ENCODE assay signal across 23 cellular contexts in the genomic region with DNA sequence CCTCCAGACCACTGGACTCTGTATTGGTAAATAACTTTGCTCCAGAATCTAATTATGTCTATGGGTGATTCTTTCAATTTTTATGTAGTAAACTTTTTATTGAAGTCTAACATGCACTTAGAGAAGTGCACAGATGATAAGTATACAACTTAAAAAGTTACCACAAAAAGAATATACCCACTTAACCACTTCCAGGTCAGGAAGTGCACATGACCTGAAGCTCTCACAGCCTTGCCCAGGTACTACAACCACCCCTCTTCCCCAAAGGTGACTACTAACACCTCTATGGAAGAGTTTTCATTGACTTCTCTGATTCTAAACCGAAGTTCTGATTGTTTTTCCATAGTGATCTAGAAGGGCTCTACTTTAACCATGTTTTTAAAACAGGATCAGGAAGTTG. TPM values are rescaled to one million over a fixed set of nuclear protein-coding genes. Genes with fewer than 3 reads are reported as not detected.
DNase-seq lines count a peak whose midpoint lies in the region; ATAC-seq and TF ChIP-seq lines count a peak whose summit lies in the region.
"Had no signal": no experiment of that assay in that cellular context is flagged by ENCODE, and none has a peak within 500 bp of the region (broad histone marks: within the 10 kb centered on the region; RNA-seq: fewer than 3 reads in every experiment).

No MANE protein-coding gene starts in this region.

- no peak overlapping the region for H3K27ac Mint-ChIP-seq in CD8-positive, alpha-beta memory T cell
- H3K27ac Mint-ChIP-seq: endodermal cell; HFFc6; memory B cell; stimulated activated memory B cell treated with anti-CD40 and anti-IgM and Interleukin-4, amounts not matched to agents 10 μg/mL and 1 μg/mL and 100 μg/mL, for 72 hours; T-helper 2 cell treated with Interferon-gamma antibody and Interleukin-4, amounts not matched to agents 5 μg/mL and 100 μg/mL, for 36 hours had no signal

- CTCF ChIA-PET in CD8-positive, alpha-beta memory T cell (lab: Charles Lee): no interaction called here

- 86% methylated on average over 1 of the region's 1 CpG for WGBS in esophagus muscularis mucosa

- H3K4me1 ChIP-seq in esophagus muscularis mucosa (peaks cover 10 to 25% (median 16%) of the 10 kb centered on the region in 4 donors), gastrocnemius medialis (peaks cover 4 to 19% of the 10 kb centered on the region in 2 donors)
- no peaks in the 10 kb centered on the region for H3K4me1 ChIP-seq in CD8-positive, alpha-beta memory T cell (ENCODE audit: insufficient read depth, low read length)

- TF ChIP-seq CTCF in esophagus muscularis mucosa (IDR thresholded peaks at IDR 0.05) (no peak), gastrocnemius medialis (IDR thresholded peaks at IDR 0.05 in 4 of 5, conservative IDR thresholded peaks at IDR 0.05 in 1 of 5) (no peak)

- no peaks in the 10 kb centered on the region for H3K36me3 Mint-ChIP-seq in CD8-positive, alpha-beta memory T cell
- H3K36me3 Mint-ChIP-seq: memory B cell; stimulated activated memory B cell treated with anti-CD40 and anti-IgM and Interleukin-4, amounts not matched to agents 10 μg/mL and 1 μg/mL and 100 μg/mL, for 72 hours had no signal

- DNase-seq in esophagus muscularis mucosa (ENCODE audit: extremely low spot score) (no peak), gastrocnemius medialis (no peak), NCI-H1417 (lab: John Stamatoyannopoulos, UW) (no peak), dermis blood vessel endothelial cell (no peak)
- no peak for DNase-seq in CD8-positive, alpha-beta memory T cell
- DNase-seq: activated CD4-positive, alpha-beta T cell treated with anti-CD3 and anti-CD28 coated beads for 4 hours; activated naive CD4-positive, alpha-beta T cell; activated T-cell treated with anti-CD3 and anti-CD28 coated beads, Interleukin-2, amount 50 U/mL, for 48 hours; endodermal cell; Karpas-422; NCI-H1048; NCI-H1930; NCI-H774; stimulated activated CD4-positive, alpha-beta T cell treated with anti-CD3 and anti-CD28 coated beads, Interleukin-4, amount 100 ng/mL, for 1 hour had no signal

- H3K27me3 ChIP-seq in esophagus muscularis mucosa (no peaks in the 10 kb centered on the region), gastrocnemius medialis (no peaks in the 10 kb centered on the region)
- H3K27me3 ChIP-seq in CD8-positive, alpha-beta memory T cell (ENCODE audit: insufficient read depth, low read length, poor library complexity, severe bottlenecking): no peaks in the 10 kb centered on the region

- peak overlapping the region; percentile 34 for H3K27ac ChIP-seq in KOPT-K1 (ENCODE audit: low read depth, low read length, poor library complexity, severe bottlenecking)
- H3K27ac ChIP-seq in esophagus muscularis mucosa (replicated peaks in 1 of 4): peak overlapping the region; percentile 8 to 56 (median 26)
- H3K27ac ChIP-seq in gastrocnemius medialis: peak overlapping the region; percentile 52 to 67 (median 61)
- H3K27ac ChIP-seq in CD8-positive, alpha-beta memory T cell (ENCODE audit: low read depth, low read length): no peak overlapping the region
- H3K27ac ChIP-seq: GM23248, thoracic aorta had no signal

- H3K27me3 Mint-ChIP-seq in CD8-positive, alpha-beta memory T cell: peaks cover under 1 to 14% of the 10 kb centered on the region in 2 donors

- POLR2A ChIA-PET in CD8-positive, alpha-beta memory T cell (lab: Charles Lee): no interaction called here

- TF ChIP-seq POLR2A in esophagus muscularis mucosa (IDR thresholded peaks at IDR 0.05; ENCODE audit: low read depth) (no peak), gastrocnemius medialis (IDR thresholded peaks at IDR 0.05) (no peak)

- TF ChIP-seq EP300 in esophagus muscularis mucosa (IDR thresholded peaks at IDR 0.05): no peak

- H3K4me3 Mint-ChIP-seq in CD8-positive, alpha-beta memory T cell: no peak overlapping the region
- H3K4me3 Mint-ChIP-seq: endodermal cell; HFFc6; memory B cell; stimulated activated memory B cell treated with anti-CD40 and anti-IgM and Interleukin-4, amounts not matched to agents 10 μg/mL and 1 μg/mL and 100 μg/mL, for 72 hours; T-helper 2 cell treated with Interferon-gamma antibody and Interleukin-4, amounts not matched to agents 5 μg/mL and 100 μg/mL, for 36 hours had no signal

- H3K4me1 Mint-ChIP-seq in CD8-positive, alpha-beta memory T cell: peaks cover 0 to 9% (median 2%) of the 10 kb centered on the region in 3 donors

- H3K4me3 ChIP-seq in esophagus muscularis mucosa (no peak overlapping the region), gastrocnemius medialis (no peak overlapping the region)
- H3K4me3 ChIP-seq in CD8-positive, alpha-beta memory T cell (ENCODE audit: low read length): no peak overlapping the region
- H3K4me3 ChIP-seq: GM23248, thoracic aorta had no signal

- in situ Hi-C loops in gastrocnemius medialis (cut with MboI; ENCODE audit: low sequenced_read_pairs in 4 of 4): no loop called here

- H3K36me3 ChIP-seq in KOPT-K1 (ENCODE audit: insufficient read depth, low read length) (no peaks in the 10 kb centered on the region), esophagus muscularis mucosa (no peaks in the 10 kb centered on the region), gastrocnemius medialis (no peaks in the 10 kb centered on the region)
- no peaks in the 10 kb centered on the region for H3K36me3 ChIP-seq in CD8-positive, alpha-beta memory T cell (ENCODE audit: insufficient read depth, low read length)
- H3K36me3 ChIP-seq: thoracic aorta had no signal

- intact Hi-C loops in esophagus muscularis mucosa (cut with DNase I): no loop called here
- intact Hi-C loops in gastrocnemius medialis (cut with DNase I; ENCODE audit: low total_unique reads): loop anchor here (5.0 kb wide), 1 partner anchor 39 kb away; no protein-coding TSS in a partner anchor

- H3K9me3 ChIP-seq in KOPT-K1 (ENCODE audit: insufficient read depth, low read length, poor library complexity, severe bottlenecking) (no peaks in the 10 kb centered on the region), esophagus muscularis mucosa (no peaks in the 10 kb centered on the region), gastrocnemius medialis (no peaks in the 10 kb centered on the region)
- no peaks in the 10 kb centered on the region for H3K9me3 ChIP-seq in CD8-positive, alpha-beta memory T cell (ENCODE audit: low read length)
- H3K9me3 ChIP-seq: thoracic aorta had no signal

- peak; percentile 23 for ATAC-seq in GM18502 (IDR thresholded peaks at IDR 0.05; ENCODE audit: poor library complexity, unreplicated experiment)
- no peak for ATAC-seq in gastrocnemius medialis
- ATAC-seq in GM21825 (IDR thresholded peaks at IDR 0.05; ENCODE audit: unreplicated experiment): no peak
- ATAC-seq: stimulated activated memory B cell treated with anti-CD40 and anti-IgM and Interleukin-4, amounts not matched to agents 10 μg/mL and 1 μg/mL and 100 μg/mL, for 72 hours had no signal

- no peaks in the 10 kb centered on the region for H3K9me3 Mint-ChIP-seq in CD8-positive, alpha-beta memory T cell
- H3K9me3 Mint-ChIP-seq: endodermal cell; HFFc6; memory B cell; stimulated activated memory B cell treated with anti-CD40 and anti-IgM and Interleukin-4, amounts not matched to agents 10 μg/mL and 1 μg/mL and 100 μg/mL, for 72 hours; T-helper 2 cell treated with Interferon-gamma antibody and Interleukin-4, amounts not matched to agents 5 μg/mL and 100 μg/mL, for 36 hours had no signal

RNA-seq across cellular contexts. Expression of a gene that starts 43.6 kb away (rescaled TPM):
- total RNA-seq in esophagus muscularis mucosa: 100 to 1,000 TPM; 103 to 136 (median 136) TPM
- total RNA-seq in gastrocnemius medialis: 10 to 100 TPM; 32.8 to 72.2 (median 50.9) TPM
- 27.2 and 43.7 TPM in 2 replicates for total RNA-seq in dermis blood vessel endothelial cell
- 10 to 100 TPM; 40.6 to 40.8 TPM for total RNA-seq in CD8-positive, alpha-beta memory T cell
- 27.2 TPM for polyA plus RNA-seq in CD8-positive, alpha-beta memory T cell
